ENCODE assay signal across 15 cellular contexts in genomic region chr3:183529717-183530116, GRCh38. TPM values are rescaled to one million over a fixed set of nuclear protein-coding genes. Genes with fewer than 3 reads are reported as not detected.
DNase-seq lines count a peak whose midpoint lies in the region; ATAC-seq and TF ChIP-seq lines count a peak whose summit lies in the region.
"Had no signal": no experiment of that assay in that cellular context is flagged by ENCODE, and none has a peak within 500 bp of the region (broad histone marks: within the 10 kb centered on the region; RNA-seq: fewer than 3 reads in every experiment).

No MANE protein-coding gene starts in this region.

- H3K36me3 ChIP-seq in heart right ventricle (peaks cover 0 to 4% (median 0%) of the 10 kb centered on the region in 9 donors), subcutaneous abdominal adipose tissue (ENCODE audit: control insufficient read depth in 5 of 5, insufficient read depth in 5 of 5, low read length in 5 of 5) (no peaks in the 10 kb centered on the region)

- H3K27ac Mint-ChIP-seq in activated T-helper 17 cell treated with anti-CD3 and anti-CD28 coated beads, Interleukin-2, amount 50 U/mL, for 72 hours: peak overlapping the region; percentile 25
- H3K27ac Mint-ChIP-seq: H9 had no signal

- H3K27me3 Mint-ChIP-seq in activated T-helper 17 cell treated with anti-CD3 and anti-CD28 coated beads, Interleukin-2, amount 50 U/mL, for 72 hours: no peaks in the 10 kb centered on the region
- H3K27me3 Mint-ChIP-seq: CD4-positive, alpha-beta memory T cell had no signal

- no peak overlapping the region for H3K9ac ChIP-seq in subcutaneous abdominal adipose tissue (ENCODE audit: low read length in 5 of 5)

- ATAC-seq in heart right ventricle (no peak), Right ventricle myocardium superior (ENCODE audit: poor library complexity) (no peak), HG02970 (IDR thresholded peaks at IDR 0.05; ENCODE audit: low FRiP score, unreplicated experiment) (no peak)
- ATAC-seq in activated T-helper 17 cell treated with anti-CD3 and anti-CD28 coated beads, Interleukin-2, amount 50 U/mL, for 72 hours (replicated peaks): no peak

- no peak for TF ChIP-seq CTCF in heart right ventricle (IDR thresholded peaks at IDR 0.05)

- peaks cover 0 to 6% (median 0%) of the 10 kb centered on the region in 11 donors for H3K9me3 ChIP-seq in heart right ventricle
- H3K9me3 ChIP-seq in subcutaneous abdominal adipose tissue (ENCODE audit: control insufficient read depth in 5 of 5, low read length in 5 of 5): no peaks in the 10 kb centered on the region

- no peak for DNase-seq in heart right ventricle
- no peak for DNase-seq in Right ventricle myocardium superior
- DNase-seq in MV-4-11 (lab: John Stamatoyannopoulos, UW): peak; percentile 70
- DNase-seq in NCI-H510A treated with DMSO at 0.1 percent for 48 hours (lab: John Stamatoyannopoulos, UW): no peak
- no peak for DNase-seq in T1000 (lab: John Stamatoyannopoulos, UW)
- DNase-seq: CD4-positive, alpha-beta memory T cell; H9; NCI-H1436 treated with DMSO at 0.1 percent for 48 hours; NCI-H2029 treated with DMSO at 0.1 percent for 48 hours; NCI-H774 had no signal

- H3K27me3 ChIP-seq in heart right ventricle (no peaks in the 10 kb centered on the region), subcutaneous abdominal adipose tissue (ENCODE audit: control insufficient read depth in 5 of 5, insufficient read depth in 4 of 5, low read length in 5 of 5) (peaks cover 0 to 3% (median 0%) of the 10 kb centered on the region in 5 donors)

- WGBS in heart right ventricle, 2 donors: 83% methylated on average over 7 of the region's 7 CpGs

- H3K4me1 Mint-ChIP-seq in activated T-helper 17 cell treated with anti-CD3 and anti-CD28 coated beads, Interleukin-2, amount 50 U/mL, for 72 hours: peaks cover 55% of the 10 kb centered on the region

- intact Hi-C loops in heart right ventricle (cut with DNase I) (no loop called here), Right ventricle myocardium superior (cut with DNase I) (no loop called here)

- H3K9me3 Mint-ChIP-seq in activated T-helper 17 cell treated with anti-CD3 and anti-CD28 coated beads, Interleukin-2, amount 50 U/mL, for 72 hours: no peaks in the 10 kb centered on the region
- H3K9me3 Mint-ChIP-seq: CD4-positive, alpha-beta memory T cell had no signal

- no peak overlapping the region for H3K4me3 Mint-ChIP-seq in activated T-helper 17 cell treated with anti-CD3 and anti-CD28 coated beads, Interleukin-2, amount 50 U/mL, for 72 hours
- H3K4me3 Mint-ChIP-seq: CD4-positive, alpha-beta memory T cell; H9 had no signal

- H3K4me1 ChIP-seq in heart right ventricle (peaks cover 0 to 54% (median 11%) of the 10 kb centered on the region in 9 donors), subcutaneous abdominal adipose tissue (ENCODE audit: control insufficient read depth in 5 of 5, insufficient read depth in 5 of 5, low read length in 5 of 5) (peaks cover 0 to 15% (median 1%) of the 10 kb centered on the region in 5 donors)

- H3K4me3 ChIP-seq in heart right ventricle (no peak overlapping the region), subcutaneous abdominal adipose tissue (ENCODE audit: low read depth in 1 of 5, low read length in 5 of 5) (no peak overlapping the region)

- peaks cover 79% of the 10 kb centered on the region for H3K36me3 Mint-ChIP-seq in activated T-helper 17 cell treated with anti-CD3 and anti-CD28 coated beads, Interleukin-2, amount 50 U/mL, for 72 hours (ENCODE audit: low read depth)

- H3K27ac ChIP-seq in heart right ventricle (peak overlapping the region in 7 of 10 donors; percentile 1 to 83 (median 50)), subcutaneous abdominal adipose tissue (ENCODE audit: low read depth, low read length) (peak overlapping the region; percentile 49)

RNA-seq across cellular contexts. Expression of gene KLHL6, which starts 25.8 kb away (rescaled TPM):
- total RNA-seq in heart right ventricle: 1 to 10 TPM in 4 of 10 donors, under 1 TPM in 6; 0.47 to 5.1 (median 0.93) TPM
- under 1 TPM; 0.65 to 0.80 TPM for polyA plus RNA-seq in heart right ventricle
- total RNA-seq in Right ventricle myocardium superior: 0.65 TPM
- total RNA-seq in activated T-helper 17 cell treated with anti-CD3 and anti-CD28 coated beads, Interleukin-2, amount 50 U/mL, for 72 hours: 10 to 100 TPM; 33.5 to 39.7 TPM
- total RNA-seq: H9, HT1080, NCI-H460 had no signal

Comparison
In these comparisons a context has a peak if more than half of its experiments do, and no peak if none do; other contexts are left out.
1. RNA of gene KLHL6, which starts 25.8 kb away (total RNA-seq): 33.5 to 39.7 TPM in activated T-helper 17 cell treated with anti-CD3 and anti-CD28 coated beads, Interleukin-2, amount 50 U/mL, for 72 hours; 0.47 to 5.1 TPM in heart right ventricle and 0.65 TPM in Right ventricle myocardium superior (single experiment); every median in the first group is over 4 times any median in the second.